ENCODE assay signal across 10 cellular contexts in genomic region chr21:14454642-14455009, GRCh38.
A peak's percentile ranks its signal among the peaks of the same experiment; 100 is the strongest.
DNase-seq lines count a peak whose midpoint lies in the region; ATAC-seq lines count a peak whose summit lies in the region.
"Had no signal": no experiment of that assay in that cellular context is flagged by ENCODE, and none has a peak within 500 bp of the region (broad histone marks: within the 10 kb centered on the region; RNA-seq: fewer than 3 reads in every experiment).

No MANE protein-coding gene starts in this region.

- no peaks in the 10 kb centered on the region for H3K27me3 Mint-ChIP-seq in memory B cell

- peak overlapping the region; percentile 14 for H3K27ac Mint-ChIP-seq in memory B cell

- DNase-seq in memory B cell (ENCODE audit: low spot score in 2 of 2) (no peak), UCSD-AML1 (lab: John Stamatoyannopoulos, UW; ENCODE audit: unreplicated experiment) (no peak), dedifferentiated amniotic fluid mesenchymal stem cell (ENCODE audit: extremely low spot score) (no peak), COLO829 (ENCODE audit: low spot score) (no peak), NCI-H146 (lab: John Stamatoyannopoulos, UW) (no peak)
- DNase-seq: pancreas had no signal

- H3K4me3 Mint-ChIP-seq in memory B cell = no peak overlapping the region

- no peaks in the 10 kb centered on the region for H3K36me3 Mint-ChIP-seq in memory B cell

- H3K4me1 Mint-ChIP-seq in memory B cell = peaks cover 8% of the 10 kb centered on the region

- ATAC-seq in GM18870 (IDR thresholded peaks at IDR 0.05; ENCODE audit: unreplicated experiment) = peak; percentile 83
- peak; percentile 71 for ATAC-seq in GM21529 (IDR thresholded peaks at IDR 0.05; ENCODE audit: unreplicated experiment)
- peak; percentile 73 for ATAC-seq in HG03280 (IDR thresholded peaks at IDR 0.05; ENCODE audit: unreplicated experiment)
- no peak for ATAC-seq in memory B cell (ENCODE audit: low read depth)
- ATAC-seq: Right ventricle myocardium inferior had no signal

- no peaks in the 10 kb centered on the region for H3K9me3 Mint-ChIP-seq in memory B cell
